ENCODE assay signal across 9 cellular contexts in genomic region chr2:30293303-30293912, GRCh38.
DNase-seq lines count a peak whose midpoint lies in the region; ATAC-seq, FAIRE-seq and TF ChIP-seq lines count a peak whose summit lies in the region.
"Had no signal": no experiment of that assay in that cellular context is flagged by ENCODE, and none has a peak within 500 bp of the region (broad histone marks: within the 10 kb centered on the region; RNA-seq: fewer than 3 reads in every experiment).

No MANE protein-coding gene starts in this region.

- H3K27me3 ChIP-seq in left ventricle myocardium inferior (ENCODE audit: low read depth), result no peaks in the 10 kb centered on the region
- H3K27me3 ChIP-seq in aorta (ENCODE audit: control insufficient read depth in 1 of 2, insufficient read depth in 2 of 2, low read length in 1 of 2), result no peaks in the 10 kb centered on the region

- DNase-seq in Right ventricle myocardium inferior (ENCODE audit: missing footprints) (no peak), left ventricle myocardium inferior (no peak), T1000 (lab: John Stamatoyannopoulos, UW) (peak; percentile 72), left cardiac atrium (no peak), aorta (no peak), iPS-NIHi7 (ENCODE audit: extremely low spot score) (no peak), C1 segment of cervical spinal cord (lab: John Stamatoyannopoulos, UW) (no peak), GM12892 (ENCODE audit: insufficient read length) (no peak)
- DNase-seq: activated naive CD8-positive, alpha-beta T cell treated with anti-CD3 and anti-CD28 coated beads, Interleukin-2, amount 10 ng/mL, durations not matched to agents 7 days and 5 days had no signal

- no peaks in the 10 kb centered on the region for H3K9me3 ChIP-seq in left ventricle myocardium inferior (replicated peaks)
- H3K9me3 ChIP-seq in aorta (ENCODE audit: control insufficient read depth, low read length), result no peaks in the 10 kb centered on the region

- FAIRE-seq in GM12892 (lab: Jason Lieb, UNC), result no peak

- no peak overlapping the region for H3K4me3 ChIP-seq in left ventricle myocardium inferior
- no peak overlapping the region for H3K4me3 ChIP-seq in aorta (ENCODE audit: low read length in 2 of 2)

- no peak for TF ChIP-seq POLR2A in GM12892 (IDR thresholded peaks at IDR 0.05; ENCODE audit: low read depth, low read length)

- no peak overlapping the region for H3K27ac ChIP-seq in left ventricle myocardium inferior (replicated peaks)
- no peak overlapping the region for H3K27ac ChIP-seq in aorta (ENCODE audit: low read depth in 1 of 2, low read length in 2 of 2)

- peak; percentile 42 for ATAC-seq in Right ventricle myocardium inferior
- peak; percentile 53 to 93 for ATAC-seq in left cardiac atrium
- ATAC-seq in aorta (ENCODE audit: low FRiP score), result peak; percentile 55

- H3K36me3 ChIP-seq in left ventricle myocardium inferior, result no peaks in the 10 kb centered on the region
- H3K36me3 ChIP-seq in aorta (ENCODE audit: control insufficient read depth in 1 of 2, insufficient read depth in 2 of 2, low read length in 1 of 2), result no peaks in the 10 kb centered on the region

- 49 to 55% methylated on average over 12 of the region's 12 CpGs for WGBS in aorta, 2 donors

- intact Hi-C loops in Right ventricle myocardium inferior (cut with DNase I) (no loop called here), left ventricle myocardium inferior (cut with micrococcal nuclease) (no loop called here), left cardiac atrium (cut with DNase I) (no loop called here), aorta (cut with DNase I) (no loop called here)

- H3K4me1 ChIP-seq in left ventricle myocardium inferior (peaks cover 7% of the 10 kb centered on the region), aorta (ENCODE audit: control insufficient read depth in 1 of 2, insufficient read depth in 2 of 2, low read length in 2 of 2) (no peaks in the 10 kb centered on the region)

- TF ChIP-seq CTCF in left ventricle myocardium inferior (IDR thresholded peaks at IDR 0.05; ENCODE audit: borderline replicate concordance), result no peak
